ENCODE assay signal across 27 cellular contexts in genomic region chr15:61938249-61938648, GRCh38.
A peak's percentile ranks its signal among the peaks of the same experiment; 100 is the strongest.
DNase-seq lines count a peak whose midpoint lies in the region; ATAC-seq, FAIRE-seq and TF ChIP-seq lines count a peak whose summit lies in the region.
"Had no signal": no experiment of that assay in that cellular context is flagged by ENCODE, and none has a peak within 500 bp of the region (broad histone marks: within the 10 kb centered on the region; RNA-seq: fewer than 3 reads in every experiment).

No MANE protein-coding gene starts in this region.

- TF ChIP-seq CTCF in VCaP (conservative IDR thresholded peaks at IDR 0.05) (no peak), pancreas (IDR thresholded peaks at IDR 0.05) (no peak)

- H3K9me3 Mint-ChIP-seq in CD4-positive, CD25-positive, alpha-beta regulatory T cell, result no peaks in the 10 kb centered on the region
- no peaks in the 10 kb centered on the region for H3K9me3 Mint-ChIP-seq in effector memory CD8-positive, alpha-beta T cell
- H3K9me3 Mint-ChIP-seq: CD4-positive, alpha-beta memory T cell had no signal

- no peaks in the 10 kb centered on the region for H3K27me3 ChIP-seq in CD4-positive, CD25-positive, alpha-beta regulatory T cell (ENCODE audit: control insufficient read depth, insufficient read depth, low read length)
- H3K27me3 ChIP-seq in pancreas, result no peaks in the 10 kb centered on the region
- H3K27me3 ChIP-seq: BLaER1 had no signal

- 46% methylated on average over 1 of the region's 1 CpG for WGBS in pancreas, 2 donors

- no peaks in the 10 kb centered on the region for H3K4me1 ChIP-seq in CD4-positive, CD25-positive, alpha-beta regulatory T cell (ENCODE audit: control insufficient read depth, insufficient read depth, low read length, poor library complexity, severe bottlenecking)
- H3K4me1 ChIP-seq in pancreas, result no peaks in the 10 kb centered on the region
- H3K4me1 ChIP-seq: BLaER1 had no signal

- H3K4me3 ChIP-seq in CD4-positive, CD25-positive, alpha-beta regulatory T cell (ENCODE audit: low read depth, low read length), result no peak overlapping the region
- no peak overlapping the region for H3K4me3 ChIP-seq in pancreas
- H3K4me3 ChIP-seq: BLaER1, GM23248, SK-N-MC had no signal

- DNase-seq in CD4-positive, CD25-positive, alpha-beta regulatory T cell, result no peak
- peak; percentile 69 for DNase-seq in NCI-H1105 (lab: John Stamatoyannopoulos, UW)
- peak in 5 of 6 donors; percentile 31 to 49 (median 46) for DNase-seq in pancreas
- no peak for DNase-seq in effector memory CD8-positive, alpha-beta T cell
- DNase-seq in SKM-1 treated with dmso at 0.1 percent for 144 hours (lab: John Stamatoyannopoulos, UW; ENCODE audit: unreplicated experiment), result no peak
- no peak for DNase-seq in T-helper 9 cell
- DNase-seq: CD4-positive, alpha-beta memory T cell; COR-L47; DMS53; EL; GDM1; GM23248; H9; NCI-H1048; NCI-H1436; NCI-H187 treated with DMSO at 0.1 percent for 48 hours; NCI-H2107; NCI-H446 treated with DMSO at 0.1 percent for 48 hours; NCI-H526; SHP77; SW 1271 had no signal

- H3K27me3 Mint-ChIP-seq in CD4-positive, CD25-positive, alpha-beta regulatory T cell, result no peaks in the 10 kb centered on the region
- H3K27me3 Mint-ChIP-seq in effector memory CD8-positive, alpha-beta T cell, result no peaks in the 10 kb centered on the region
- H3K27me3 Mint-ChIP-seq: CD4-positive, alpha-beta memory T cell had no signal

- intact Hi-C loops in pancreas (cut with DNase I), result no loop called here

- peak overlapping the region in 2 of 3 donors; percentile 32 to 43 for H3K27ac Mint-ChIP-seq in CD4-positive, CD25-positive, alpha-beta regulatory T cell
- peak overlapping the region in 1 of 2 donors; percentile 8 for H3K27ac Mint-ChIP-seq in effector memory CD8-positive, alpha-beta T cell

- ATAC-seq in CD4-positive, CD25-positive, alpha-beta regulatory T cell (ENCODE audit: low read depth in 2 of 2), result no peak
- ATAC-seq in pancreas, result peak; percentile 80 to 93 (median 84)
- no peak for ATAC-seq in effector memory CD8-positive, alpha-beta T cell (replicated peaks)
- ATAC-seq: Panc1 had no signal

- peaks cover 24% of the 10 kb centered on the region for H3K36me3 Mint-ChIP-seq in CD4-positive, CD25-positive, alpha-beta regulatory T cell
- peaks cover 48% of the 10 kb centered on the region for H3K36me3 Mint-ChIP-seq in effector memory CD8-positive, alpha-beta T cell (ENCODE audit: insufficient read depth)

- FAIRE-seq in pancreas (lab: Jason Lieb, UNC), result no peak
- FAIRE-seq: A204.1 had no signal

- peaks cover 0 to 16% (median 9%) of the 10 kb centered on the region in 4 donors for H3K4me1 Mint-ChIP-seq in CD4-positive, CD25-positive, alpha-beta regulatory T cell
- H3K4me1 Mint-ChIP-seq in effector memory CD8-positive, alpha-beta T cell (ENCODE audit: low read depth in 2 of 2), result peaks cover 0 to 1% of the 10 kb centered on the region in 2 donors

- no peak overlapping the region for H3K4me3 Mint-ChIP-seq in CD4-positive, CD25-positive, alpha-beta regulatory T cell
- no peak overlapping the region for H3K4me3 Mint-ChIP-seq in effector memory CD8-positive, alpha-beta T cell
- H3K4me3 Mint-ChIP-seq: CD4-positive, alpha-beta memory T cell; H9 had no signal

- peaks cover 42% of the 10 kb centered on the region for H3K36me3 ChIP-seq in CD4-positive, CD25-positive, alpha-beta regulatory T cell (ENCODE audit: control insufficient read depth, insufficient read depth, low read length)
- H3K36me3 ChIP-seq in pancreas, result peaks cover 0 to 11% (median 3%) of the 10 kb centered on the region in 3 donors

- no peak overlapping the region for H3K27ac ChIP-seq in CD4-positive, CD25-positive, alpha-beta regulatory T cell (ENCODE audit: insufficient read depth, low read length, poor library complexity, severe bottlenecking)
- H3K27ac ChIP-seq in VCaP (peak overlapping the region; percentile 45), pancreas (no peak overlapping the region)
- H3K27ac ChIP-seq: BLaER1, GM23248, RWPE1, SK-N-MC had no signal

- no peaks in the 10 kb centered on the region for H3K9me3 ChIP-seq in CD4-positive, CD25-positive, alpha-beta regulatory T cell (ENCODE audit: control insufficient read depth in 2 of 2, low read length in 2 of 2)
- no peaks in the 10 kb centered on the region for H3K9me3 ChIP-seq in pancreas

Comparison
In these comparisons a context has a peak if more than half of its experiments do, and no peak if none do; other contexts are left out.
1. ATAC-seq: peak in pancreas (4 of 4); none in CD4-positive, CD25-positive, alpha-beta regulatory T cell (0 of 2) and effector memory CD8-positive, alpha-beta T cell (single experiment).
2. DNase-seq: peak in NCI-H1105 (single experiment) and pancreas (5 of 6); none in CD4-positive, CD25-positive, alpha-beta regulatory T cell (0 of 3), effector memory CD8-positive, alpha-beta T cell (0 of 3), SKM-1 treated with dmso at 0.1 percent for 144 hours (single experiment) and T-helper 9 cell (single experiment).